9 cellular contexts compared by ENCODE assay signal in the genomic region with DNA sequence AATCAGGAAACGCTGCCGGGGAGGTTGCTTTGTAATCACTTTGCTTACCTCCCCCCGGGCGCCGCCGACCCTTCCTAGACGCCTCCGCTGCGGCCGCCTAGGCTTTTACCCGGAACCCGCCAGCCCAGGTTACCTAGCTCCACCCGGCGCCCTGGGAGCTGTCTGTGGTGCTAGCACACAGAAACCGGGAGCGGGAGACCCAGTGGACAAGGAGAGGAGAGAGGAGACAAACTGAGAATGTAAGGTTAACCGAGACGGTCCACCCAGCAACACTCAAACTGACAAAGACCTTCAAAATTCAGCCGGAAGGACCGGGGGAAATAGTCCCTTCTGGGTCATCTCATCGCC. TPM values are rescaled to one million over a fixed set of nuclear protein-coding genes. Genes with fewer than 3 reads are reported as not detected.
DNase-seq lines count a peak whose midpoint lies in the region; ATAC-seq and TF ChIP-seq lines count a peak whose summit lies in the region.
"Had no signal": no experiment of that assay in that cellular context is flagged by ENCODE, and none has a peak within 500 bp of the region (broad histone marks: within the 10 kb centered on the region; RNA-seq: fewer than 3 reads in every experiment).

No MANE protein-coding gene starts in this region.

- peaks cover 9 to 99% (median 93%) of the 10 kb centered on the region in 7 donors for H3K27me3 ChIP-seq in spleen (replicated peaks in 1 of 7)

- TF ChIP-seq CTCF in activated CD8-positive, alpha-beta T cell treated with anti-CD3 and anti-CD28 coated beads for 36 hours (IDR thresholded peaks at IDR 0.05) = no peak
- no peak for TF ChIP-seq CTCF in spleen (IDR thresholded peaks at IDR 0.05 in 8 of 11, conservative IDR thresholded peaks at IDR 0.05 in 3 of 11)

- no peaks in the 10 kb centered on the region for H3K36me3 ChIP-seq in spleen

- DNase-seq in DMS 273 (lab: John Stamatoyannopoulos, UW; ENCODE audit: unreplicated experiment) (peak; percentile 21), DMS 273 treated with DMSO at 0.1 percent for 48 hours (lab: John Stamatoyannopoulos, UW) (no peak), spleen (peak; percentile 76), LoVo (ENCODE audit: low spot score) (no peak)
- peak; percentile 34 for DNase-seq in activated CD8-positive, alpha-beta T cell treated with anti-CD3 and anti-CD28 coated beads for 36 hours
- no peak for DNase-seq in activated CD4-positive, CD25-positive, alpha-beta regulatory T cell treated with anti-CD3 and anti-CD28 coated beads, Interleukin-2, amount 50 U/mL, for 72 hours

- no peak for ATAC-seq in activated CD8-positive, alpha-beta T cell treated with anti-CD3 and anti-CD28 coated beads for 36 hours
- ATAC-seq in GM21390 (IDR thresholded peaks at IDR 0.05; ENCODE audit: unreplicated experiment) = no peak

- H3K4me3 ChIP-seq in iPS-18c (ENCODE audit: insufficient read depth, low read depth, low read length) (peak overlapping the region; percentile 47; the same call in 1 of the 2 replicates), spleen (peak overlapping the region in 3 of 8 donors; percentile 37 to 61 (median 37))

- H3K27me3 Mint-ChIP-seq in activated CD8-positive, alpha-beta T cell treated with anti-CD3 and anti-CD28 coated beads for 36 hours = peaks cover 75% of the 10 kb centered on the region

- 1 to 3% (median 2%) methylated on average over 20 to 21 of the region's 21 CpGs for WGBS in spleen, 5 donors

- H3K36me3 Mint-ChIP-seq in activated CD8-positive, alpha-beta T cell treated with anti-CD3 and anti-CD28 coated beads for 36 hours (ENCODE audit: low read depth) = no peaks in the 10 kb centered on the region

- intact Hi-C loops in activated CD8-positive, alpha-beta T cell treated with anti-CD3 and anti-CD28 coated beads for 36 hours (cut with micrococcal nuclease) = no loop called here
- intact Hi-C loops in spleen (cut with DNase I; ENCODE audit: low total_unique reads) = no loop called here

- H3K27ac Mint-ChIP-seq in activated CD8-positive, alpha-beta T cell treated with anti-CD3 and anti-CD28 coated beads for 36 hours = no peak overlapping the region

- H3K4me1 ChIP-seq in spleen = peaks cover 6 to 28% (median 21%) of the 10 kb centered on the region in 6 donors

- POLR2A ChIA-PET in activated CD8-positive, alpha-beta T cell treated with anti-CD3 and anti-CD28 coated beads for 36 hours (lab: Charles Lee) = interaction anchor here (1.4 to 1.7 kb wide), 2 partner anchors 9 to 12 kb away, joined by 3 to 5 read pairs; partner anchors contain the start of gene BARHL2

- CTCF ChIA-PET in activated CD8-positive, alpha-beta T cell treated with anti-CD3 and anti-CD28 coated beads for 36 hours (lab: Charles Lee) = interaction anchor here (1.2 to 2.7 kb wide), 4 partner anchors 13 to 22 kb away, joined by 4 to 11 read pairs (median 8); no protein-coding TSS in a partner anchor

- H3K4me3 Mint-ChIP-seq in activated CD8-positive, alpha-beta T cell treated with anti-CD3 and anti-CD28 coated beads for 36 hours = peak overlapping the region; percentile 6

- H3K9me3 ChIP-seq in iPS-18c (ENCODE audit: control insufficient read depth, insufficient read depth, low read length) (peaks cover 2% of the 10 kb centered on the region), spleen (no peaks in the 10 kb centered on the region)

- H3K9me3 Mint-ChIP-seq in activated CD8-positive, alpha-beta T cell treated with anti-CD3 and anti-CD28 coated beads for 36 hours = no peaks in the 10 kb centered on the region

- H3K4me1 Mint-ChIP-seq in activated CD8-positive, alpha-beta T cell treated with anti-CD3 and anti-CD28 coated beads for 36 hours (ENCODE audit: low read depth) = peaks cover 7% of the 10 kb centered on the region

- no peak overlapping the region for H3K27ac ChIP-seq in spleen
- H3K27ac ChIP-seq: 22Rv1 had no signal

- TF ChIP-seq POLR2A in spleen (IDR thresholded peaks at IDR 0.05) = no peak

RNA-seq across cellular contexts. Expression of gene BARHL2, which starts 9.8 kb away (rescaled TPM):
- not detected for total RNA-seq in activated CD8-positive, alpha-beta T cell treated with anti-CD3 and anti-CD28 coated beads for 36 hours
- total RNA-seq in spleen = not detected
- not detected for polyA plus RNA-seq in spleen

Comparison
In these comparisons a context has a peak if more than half of its experiments do, and no peak if none do; other contexts are left out.
1. DNase-seq: peak in DMS 273 (single experiment), activated CD8-positive, alpha-beta T cell treated with anti-CD3 and anti-CD28 coated beads for 36 hours (single experiment) and spleen (single experiment); none in DMS 273 treated with DMSO at 0.1 percent for 48 hours (single experiment), activated CD4-positive, CD25-positive, alpha-beta regulatory T cell treated with anti-CD3 and anti-CD28 coated beads, Interleukin-2, amount 50 U/mL, for 72 hours (single experiment) and LoVo (single experiment).